Comparison of ENCODE assay signal across 17 cellular contexts in genomic region chr7:158386866-158387820, GRCh38.
"Had no signal": no experiment of that assay in that cellular context is flagged by ENCODE, and none has a peak within 500 bp of the region (broad histone marks: within the 10 kb centered on the region; RNA-seq: fewer than 3 reads in every experiment).

No MANE protein-coding gene starts in this region.

- ATAC-seq: esophagus mucosa; gastrocnemius medialis; heart left ventricle; right cardiac atrium; stimulated activated naive CD8-positive, alpha-beta T cell treated with anti-CD3 and anti-CD28 coated beads, Interleukin-15, Interleukin-2, amounts not matched to agents 100 U/mL and 50 U/mL, for 24 hours had no signal

- H3K36me3 Mint-ChIP-seq: activated CD4-positive, alpha-beta memory T cell treated with anti-CD3 and anti-CD28 coated beads for 36 hours; activated naive CD8-positive, alpha-beta T cell treated with anti-CD3 and anti-CD28 coated beads for 36 hours had no signal

- H3K4me3 ChIP-seq: gastrocnemius medialis, heart left ventricle, left ventricle myocardium inferior, tibial artery had no signal

- H3K27ac Mint-ChIP-seq: activated B cell treated with CpG ODN at 0.5 μM for 24 hours; activated CD4-positive, alpha-beta memory T cell treated with anti-CD3 and anti-CD28 coated beads for 36 hours; activated naive CD8-positive, alpha-beta T cell treated with anti-CD3 and anti-CD28 coated beads for 36 hours; dendritic cell treated with granulocyte-macrophage colony-stimulating factor and Interleukin-4, amounts not matched to agents 40 ng/mL and 50 ng/mL, for 4 days; progenitor cell of endocrine pancreas had no signal

- H3K27me3 Mint-ChIP-seq: activated B cell treated with CpG ODN at 0.5 μM for 24 hours; dendritic cell treated with granulocyte-macrophage colony-stimulating factor and Interleukin-4, amounts not matched to agents 40 ng/mL and 50 ng/mL, for 4 days had no signal

- DNase-seq: activated B cell treated with CpG ODN at 0.5 μM for 24 hours; activated CD4-positive, alpha-beta memory T cell treated with anti-CD3 and anti-CD28 coated beads for 36 hours; activated CD4-positive, alpha-beta T cell treated with anti-CD3 and anti-CD28 coated beads for 4 hours; activated naive CD4-positive, alpha-beta T cell; activated naive CD8-positive, alpha-beta T cell treated with anti-CD3 and anti-CD28 coated beads for 36 hours; amniotic stem cell; effector CD8-positive, alpha-beta T cell; gastrocnemius medialis; heart left ventricle; left ventricle myocardium inferior; right cardiac atrium; stimulated activated naive CD8-positive, alpha-beta T cell treated with anti-CD3 and anti-CD28 coated beads, Interleukin-15, Interleukin-2, amounts not matched to agents 100 U/mL and 50 U/mL, for 24 hours; substantia nigra; tibial artery had no signal

- H3K9me3 ChIP-seq: gastrocnemius medialis, heart left ventricle, left ventricle myocardium inferior, tibial artery had no signal

- H3K4me1 Mint-ChIP-seq: activated B cell treated with CpG ODN at 0.5 μM for 24 hours had no signal

- H3K4me3 Mint-ChIP-seq: activated B cell treated with CpG ODN at 0.5 μM for 24 hours; activated CD4-positive, alpha-beta memory T cell treated with anti-CD3 and anti-CD28 coated beads for 36 hours; activated naive CD8-positive, alpha-beta T cell treated with anti-CD3 and anti-CD28 coated beads for 36 hours; dendritic cell treated with granulocyte-macrophage colony-stimulating factor and Interleukin-4, amounts not matched to agents 40 ng/mL and 50 ng/mL, for 4 days had no signal

- H3K27ac ChIP-seq: gastrocnemius medialis, heart left ventricle, left ventricle myocardium inferior, tibial artery had no signal

- H3K36me3 ChIP-seq: gastrocnemius medialis, heart left ventricle, left ventricle myocardium inferior, tibial artery had no signal

- H3K9me3 Mint-ChIP-seq: activated B cell treated with CpG ODN at 0.5 μM for 24 hours; activated CD4-positive, alpha-beta memory T cell treated with anti-CD3 and anti-CD28 coated beads for 36 hours; activated naive CD8-positive, alpha-beta T cell treated with anti-CD3 and anti-CD28 coated beads for 36 hours; dendritic cell treated with granulocyte-macrophage colony-stimulating factor and Interleukin-4, amounts not matched to agents 40 ng/mL and 50 ng/mL, for 4 days had no signal

- H3K4me1 ChIP-seq: gastrocnemius medialis, heart left ventricle, left ventricle myocardium inferior, tibial artery had no signal
